Comparison of ENCODE assay signal across 1 cellular context in the genomic region with DNA sequence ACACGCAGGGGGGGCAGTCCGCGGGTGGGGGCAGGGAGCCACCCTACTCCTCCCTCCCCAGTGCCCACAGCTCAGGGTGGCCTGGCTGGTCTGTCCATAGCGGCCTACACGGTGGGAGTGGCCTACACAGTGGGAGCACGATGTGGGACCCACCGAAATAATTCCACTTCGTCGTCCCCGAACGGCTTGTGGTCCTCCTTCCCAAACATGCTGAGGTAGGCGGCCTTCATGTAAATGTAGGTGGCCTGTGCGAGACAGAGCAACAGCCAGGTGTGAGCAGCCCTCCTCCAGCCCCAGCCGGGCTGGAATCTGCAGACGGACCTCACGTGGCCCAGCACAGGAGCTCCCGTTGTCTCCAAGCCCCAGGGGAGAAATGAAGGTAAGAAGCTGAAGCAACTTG.
TF ChIP-seq lines count a peak whose summit lies in the region.

No MANE protein-coding gene starts in this region.

TF ChIP-seq in GM23338, 12 proteins besides CTCF, POLR2A, EP300 and RAD21 (continued from another document):
- TF ChIP-seq, protein P1, sequence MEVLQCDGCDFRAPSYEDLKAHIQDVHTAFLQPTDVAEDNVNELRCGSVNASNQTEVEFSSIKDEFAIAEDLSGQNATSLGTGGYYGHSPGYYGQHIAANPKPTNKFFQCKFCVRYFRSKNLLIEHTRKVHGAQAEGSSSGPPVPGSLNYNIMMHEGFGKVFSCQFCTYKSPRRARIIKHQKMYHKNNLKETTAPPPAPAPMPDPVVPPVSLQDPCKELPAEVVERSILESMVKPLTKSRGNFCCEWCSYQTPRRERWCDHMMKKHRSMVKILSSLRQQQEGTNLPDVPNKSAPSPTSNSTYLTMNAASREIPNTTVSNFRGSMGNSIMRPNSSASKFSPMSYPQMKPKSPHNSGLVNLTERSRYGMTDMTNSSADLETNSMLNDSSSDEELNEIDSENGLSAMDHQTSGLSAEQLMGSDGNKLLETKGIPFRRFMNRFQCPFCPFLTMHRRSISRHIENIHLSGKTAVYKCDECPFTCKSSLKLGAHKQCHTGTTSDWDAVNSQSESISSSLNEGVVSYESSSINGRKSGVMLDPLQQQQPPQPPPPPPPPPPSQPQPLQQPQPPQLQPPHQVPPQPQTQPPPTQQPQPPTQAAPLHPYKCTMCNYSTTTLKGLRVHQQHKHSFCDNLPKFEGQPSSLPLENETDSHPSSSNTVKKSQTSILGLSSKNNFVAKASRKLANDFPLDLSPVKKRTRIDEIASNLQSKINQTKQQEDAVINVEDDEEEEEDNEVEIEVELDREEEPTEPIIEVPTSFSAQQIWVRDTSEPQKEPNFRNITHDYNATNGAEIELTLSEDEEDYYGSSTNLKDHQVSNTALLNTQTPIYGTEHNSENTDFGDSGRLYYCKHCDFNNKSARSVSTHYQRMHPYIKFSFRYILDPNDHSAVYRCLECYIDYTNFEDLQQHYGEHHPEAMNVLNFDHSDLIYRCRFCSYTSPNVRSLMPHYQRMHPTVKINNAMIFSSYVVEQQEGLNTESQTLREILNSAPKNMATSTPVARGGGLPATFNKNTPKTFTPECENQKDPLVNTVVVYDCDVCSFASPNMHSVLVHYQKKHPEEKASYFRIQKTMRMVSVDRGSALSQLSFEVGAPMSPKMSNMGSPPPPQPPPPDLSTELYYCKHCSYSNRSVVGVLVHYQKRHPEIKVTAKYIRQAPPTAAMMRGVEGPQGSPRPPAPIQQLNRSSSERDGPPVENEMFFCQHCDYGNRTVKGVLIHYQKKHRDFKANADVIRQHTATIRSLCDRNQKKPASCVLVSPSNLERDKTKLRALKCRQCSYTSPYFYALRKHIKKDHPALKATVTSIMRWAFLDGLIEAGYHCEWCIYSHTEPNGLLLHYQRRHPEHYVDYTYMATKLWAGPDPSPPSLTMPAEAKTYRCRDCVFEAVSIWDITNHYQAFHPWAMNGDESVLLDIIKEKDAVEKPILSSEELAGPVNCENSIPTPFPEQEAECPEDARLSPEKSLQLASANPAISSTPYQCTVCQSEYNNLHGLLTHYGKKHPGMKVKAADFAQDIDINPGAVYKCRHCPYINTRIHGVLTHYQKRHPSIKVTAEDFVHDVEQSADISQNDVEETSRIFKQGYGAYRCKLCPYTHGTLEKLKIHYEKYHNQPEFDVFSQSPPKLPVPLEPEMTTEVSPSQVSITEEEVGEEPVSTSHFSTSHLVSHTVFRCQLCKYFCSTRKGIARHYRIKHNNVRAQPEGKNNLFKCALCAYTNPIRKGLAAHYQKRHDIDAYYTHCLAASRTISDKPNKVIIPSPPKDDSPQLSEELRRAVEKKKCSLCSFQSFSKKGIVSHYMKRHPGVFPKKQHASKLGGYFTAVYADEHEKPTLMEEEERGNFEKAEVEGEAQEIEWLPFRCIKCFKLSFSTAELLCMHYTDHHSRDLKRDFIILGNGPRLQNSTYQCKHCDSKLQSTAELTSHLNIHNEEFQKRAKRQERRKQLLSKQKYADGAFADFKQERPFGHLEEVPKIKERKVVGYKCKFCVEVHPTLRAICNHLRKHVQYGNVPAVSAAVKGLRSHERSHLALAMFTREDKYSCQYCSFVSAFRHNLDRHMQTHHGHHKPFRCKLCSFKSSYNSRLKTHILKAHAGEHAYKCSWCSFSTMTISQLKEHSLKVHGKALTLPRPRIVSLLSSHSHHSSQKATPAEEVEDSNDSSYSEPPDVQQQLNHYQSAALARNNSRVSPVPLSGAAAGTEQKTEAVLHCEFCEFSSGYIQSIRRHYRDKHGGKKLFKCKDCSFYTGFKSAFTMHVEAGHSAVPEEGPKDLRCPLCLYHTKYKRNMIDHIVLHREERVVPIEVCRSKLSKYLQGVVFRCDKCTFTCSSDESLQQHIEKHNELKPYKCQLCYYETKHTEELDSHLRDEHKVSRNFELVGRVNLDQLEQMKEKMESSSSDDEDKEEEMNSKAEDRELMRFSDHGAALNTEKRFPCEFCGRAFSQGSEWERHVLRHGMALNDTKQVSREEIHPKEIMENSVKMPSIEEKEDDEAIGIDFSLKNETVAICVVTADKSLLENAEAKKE (CRISPR knock-in tag; IDR thresholded peaks at IDR 0.05): no peak
- no peak for TF ChIP-seq ZNF331 (CRISPR knock-in tag; IDR thresholded peaks at IDR 0.05; ENCODE audit: low read depth)
- TF ChIP-seq, protein P2, sequence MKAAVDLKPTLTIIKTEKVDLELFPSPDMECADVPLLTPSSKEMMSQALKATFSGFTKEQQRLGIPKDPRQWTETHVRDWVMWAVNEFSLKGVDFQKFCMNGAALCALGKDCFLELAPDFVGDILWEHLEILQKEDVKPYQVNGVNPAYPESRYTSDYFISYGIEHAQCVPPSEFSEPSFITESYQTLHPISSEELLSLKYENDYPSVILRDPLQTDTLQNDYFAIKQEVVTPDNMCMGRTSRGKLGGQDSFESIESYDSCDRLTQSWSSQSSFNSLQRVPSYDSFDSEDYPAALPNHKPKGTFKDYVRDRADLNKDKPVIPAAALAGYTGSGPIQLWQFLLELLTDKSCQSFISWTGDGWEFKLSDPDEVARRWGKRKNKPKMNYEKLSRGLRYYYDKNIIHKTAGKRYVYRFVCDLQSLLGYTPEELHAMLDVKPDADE (IDR thresholded peaks at IDR 0.05): no peak
- no peak for TF ChIP-seq CREB1 (CRISPR knock-in tag; IDR thresholded peaks at IDR 0.05; ENCODE audit: low read depth)
- no peak for TF ChIP-seq EZH2 (IDR thresholded peaks at IDR 0.05; ENCODE audit: low read depth, unreplicated experiment)
